Comparison of ENCODE assay signal across 9 cellular contexts in the genomic region with DNA sequence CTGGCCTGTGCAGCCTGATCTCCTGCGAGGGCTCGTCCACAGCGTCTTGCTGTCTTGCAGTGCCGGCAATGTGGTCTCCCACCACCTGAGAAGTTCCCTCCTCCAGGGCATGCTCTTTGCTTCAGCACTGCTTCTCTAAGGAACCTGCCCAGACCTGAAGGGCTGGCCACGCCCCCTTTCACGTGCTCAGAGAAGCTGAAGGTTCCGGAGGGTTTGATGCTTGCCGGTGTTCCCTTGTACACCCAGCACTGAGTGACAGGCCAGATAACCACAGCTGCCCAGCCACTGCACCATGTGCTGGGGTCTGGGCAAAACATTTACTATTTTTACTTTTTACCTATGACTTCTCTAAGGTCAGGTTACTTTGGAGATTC. TPM values are rescaled to one million over a fixed set of nuclear protein-coding genes. Genes with fewer than 3 reads are reported as not detected.
DNase-seq lines count a peak whose midpoint lies in the region; ATAC-seq and TF ChIP-seq lines count a peak whose summit lies in the region.
"Had no signal": no experiment of that assay in that cellular context is flagged by ENCODE, and none has a peak within 500 bp of the region (broad histone marks: within the 10 kb centered on the region; RNA-seq: fewer than 3 reads in every experiment).

No MANE protein-coding gene starts in this region.

- H4K20me1 ChIP-seq in HCT116 (ENCODE audit: insufficient read depth), result 0 out of 2 replicates have a peak, but pooled peaks cover 4% of the 10 kb centered on the region

- POLR2A ChIA-PET in HCT116 (lab: Charles Lee), result interaction anchor here (1.5 kb wide), 1 partner anchor 231 kb away, joined by 3 read pairs; the partner anchor contains the start of gene UGGT1

- H3K36me3 ChIP-seq in HCT116 (ENCODE audit: control insufficient read depth in 1 of 2, insufficient read depth in 2 of 2, low read length in 2 of 2) (peaks cover 8 to 9% of the 10 kb centered on the region in 2 experiments; a peak in 2 of 4 replicates), body of pancreas (replicated peaks in 1 of 2; ENCODE audit: insufficient read depth in 1 of 2, low read depth in 2 of 2) (peaks cover 0 to 9% of the 10 kb centered on the region in 2 donors)

- peak; percentile 37 for DNase-seq in HCT116 (ENCODE audit: low read depth, low spot score)
- peak; percentile 85 to 96 (median 92) for DNase-seq in body of pancreas
- peak; percentile 56 to 69 for DNase-seq in mesothelial cell of epicardium (ENCODE audit: low spot score in 2 of 2, unreplicated experiment in 2 of 2)
- peak; percentile 52 for DNase-seq in stimulated activated naive CD4-positive, alpha-beta T cell treated with Interleukin-2 at 50 U/mL for 16 hours (lab: John Stamatoyannopoulos, UW)
- DNase-seq in hippocampal formation (lab: John Stamatoyannopoulos, UW), result no peak

- peak overlapping the region; percentile 19 for H3K27ac Mint-ChIP-seq in T-helper 1 cell treated with Interleukin-12 subunit alpha and Interleukin-12 subunit beta and Interleukin-4 antibody, amounts not matched to agents 30 μg/mL and 1 μg/mL, for 36 hours
- H3K27ac Mint-ChIP-seq in mesothelial cell of epicardium, result peak overlapping the region; percentile 80

- H3K36me3 Mint-ChIP-seq in T-helper 1 cell treated with Interleukin-12 subunit alpha and Interleukin-12 subunit beta and Interleukin-4 antibody, amounts not matched to agents 30 μg/mL and 1 μg/mL, for 36 hours (ENCODE audit: low read depth), result peaks cover 16% of the 10 kb centered on the region
- peaks cover 18% of the 10 kb centered on the region for H3K36me3 Mint-ChIP-seq in mesothelial cell of epicardium

- peak; percentile 59 for ATAC-seq in HCT116
- ATAC-seq in body of pancreas, result peak; percentile 68
- no peak for ATAC-seq in GM19328 (IDR thresholded peaks at IDR 0.05; ENCODE audit: unreplicated experiment)
- no peak for ATAC-seq in GM19463 (IDR thresholded peaks at IDR 0.05; ENCODE audit: unreplicated experiment)

- H3K27me3 Mint-ChIP-seq in T-helper 1 cell treated with Interleukin-12 subunit alpha and Interleukin-12 subunit beta and Interleukin-4 antibody, amounts not matched to agents 30 μg/mL and 1 μg/mL, for 36 hours (ENCODE audit: low read depth), result no peaks in the 10 kb centered on the region
- no peaks in the 10 kb centered on the region for H3K27me3 Mint-ChIP-seq in mesothelial cell of epicardium (ENCODE audit: low read depth)

- no peaks in the 10 kb centered on the region for H3K9me2 ChIP-seq in HCT116 (ENCODE audit: insufficient read depth)

- intact Hi-C loops in HCT116 (cut with micrococcal nuclease) (no loop called here), body of pancreas (cut with DNase I) (no loop called here)

- H3K4me3 ChIP-seq in HCT116 (replicated peaks in 1 of 2; ENCODE audit: low read depth in 1 of 2, low read length in 2 of 2), result no peak overlapping the region
- no peak overlapping the region for H3K4me3 ChIP-seq in body of pancreas

- no TSS peak for BruUV-seq in HCT116 (replicated peaks; lab: Mats Ljungman, UMichigan)

- no peaks in the 10 kb centered on the region for H3K27me3 ChIP-seq in HCT116 (ENCODE audit: insufficient read depth, low read length)
- H3K27me3 ChIP-seq in body of pancreas, result no peaks in the 10 kb centered on the region

- H3K4me1 Mint-ChIP-seq in T-helper 1 cell treated with Interleukin-12 subunit alpha and Interleukin-12 subunit beta and Interleukin-4 antibody, amounts not matched to agents 30 μg/mL and 1 μg/mL, for 36 hours (ENCODE audit: low read depth), result peaks cover 14% of the 10 kb centered on the region
- H3K4me1 Mint-ChIP-seq in mesothelial cell of epicardium, result peaks cover 31% of the 10 kb centered on the region

- H3K4me2 ChIP-seq in HCT116 (ENCODE audit: low read length), result peak overlapping the region; percentile 50

- RAD21 ChIA-PET in HCT116 (lab: Charles Lee; ENCODE audit: low non-redundant PET in 1 of 2, low total read pairs in 2 of 2, uncharacterized antibody in 2 of 2, unreplicated experiment in 2 of 2), result no interaction called here

- H3K4me3 Mint-ChIP-seq in T-helper 1 cell treated with Interleukin-12 subunit alpha and Interleukin-12 subunit beta and Interleukin-4 antibody, amounts not matched to agents 30 μg/mL and 1 μg/mL, for 36 hours, result peak overlapping the region; percentile 72
- H3K4me3 Mint-ChIP-seq in mesothelial cell of epicardium, result peak overlapping the region; percentile 65

- no peaks in the 10 kb centered on the region for H3K9me3 Mint-ChIP-seq in T-helper 1 cell treated with Interleukin-12 subunit alpha and Interleukin-12 subunit beta and Interleukin-4 antibody, amounts not matched to agents 30 μg/mL and 1 μg/mL, for 36 hours
- H3K9me3 Mint-ChIP-seq in mesothelial cell of epicardium, result no peaks in the 10 kb centered on the region

- 1 to 8% methylated on average over 8 of the region's 8 CpGs for WGBS in body of pancreas, 2 donors

- peaks cover 32% of the 10 kb centered on the region for H3K79me2 ChIP-seq in HCT116 (ENCODE audit: insufficient read depth, low read length)

- no peak for TF ChIP-seq RAD21 in HCT116 (IDR thresholded peaks at IDR 0.05; ENCODE audit: low read depth)

- TF ChIP-seq CTCF in HCT116 (IDR thresholded peaks at IDR 0.05 in 2 of 3, conservative IDR thresholded peaks at IDR 0.05 in 1 of 3; ENCODE audit: borderline replicate concordance in 1 of 3, insufficient read depth in 1 of 3, low read depth in 2 of 3, low read length in 2 of 3), result no peak
- TF ChIP-seq CTCF in body of pancreas (IDR thresholded peaks at IDR 0.05), result peak in 1 of 7 experiments; percentile 10
- TF ChIP-seq CTCF in mesothelial cell of epicardium (IDR thresholded peaks at IDR 0.05; ENCODE audit: unreplicated experiment), result no peak

- H3K4me1 ChIP-seq in HCT116 (ENCODE audit: control insufficient read depth in 1 of 2, insufficient read depth in 2 of 2, low read length in 2 of 2), result peaks cover 8 to 29% of the 10 kb centered on the region in 2 experiments; a peak in 3 of 4 replicates
- H3K4me1 ChIP-seq in body of pancreas, result peaks cover 45% of the 10 kb centered on the region

- no peaks in the 10 kb centered on the region for H3K9me3 ChIP-seq in HCT116 (ENCODE audit: control insufficient read depth in 1 of 2, insufficient read depth in 1 of 2, low read depth in 1 of 2, low read length in 2 of 2)
- H3K9me3 ChIP-seq in body of pancreas, result no peaks in the 10 kb centered on the region

- TF ChIP-seq POLR2A in HCT116 (IDR thresholded peaks at IDR 0.05; ENCODE audit: borderline replicate concordance, extremely low read depth, insufficient read depth, insufficient read length), result no peak
- no peak for TF ChIP-seq POLR2A in body of pancreas (IDR thresholded peaks at IDR 0.05)

- no peak overlapping the region for H2AFZ ChIP-seq in HCT116 (ENCODE audit: low read depth, low read length, poor library complexity, severe bottlenecking)

- CTCF ChIA-PET in HCT116 (lab: Charles Lee), result interaction anchor here (2.4 kb wide), 1 partner anchor 268 kb away, joined by 7 read pairs; no protein-coding TSS in a partner anchor

- H3K27ac ChIP-seq in HCT116 (ENCODE audit: low read depth, low read length), result 0 out of 2 replicates have a peak overlapping the region, but pooled peaks have one; percentile 20
- peak overlapping the region; percentile 30 to 57 (median 39) for H3K27ac ChIP-seq in body of pancreas
- H3K27ac ChIP-seq: HL-60 had no signal

- no peak overlapping the region for H3K9ac ChIP-seq in HCT116 (ENCODE audit: low read length)

TF ChIP-seq in HCT116, 20 proteins besides CTCF, POLR2A, EP300 and RAD21:
- TF ChIP-seq EZH2phosphoT487 (IDR thresholded peaks at IDR 0.05; ENCODE audit: borderline replicate concordance), result no peak
- TF ChIP-seq MAX (IDR thresholded peaks at IDR 0.05), result peak; percentile 58
- TF ChIP-seq TCF7L2 (IDR thresholded peaks at IDR 0.05; ENCODE audit: borderline replicate concordance, extremely low read depth, insufficient read depth, insufficient read length), result peak; percentile 80

RNA-seq across cellular contexts. Expression of gene POLR2D, which starts 1.7 kb away (rescaled TPM):
- total RNA-seq in HCT116 (2021; ENCODE audit: unreplicated experiment) (61.4 TPM), body of pancreas (1 to 10 TPM; 4.6 to 7.5 TPM), mesothelial cell of epicardium (32.9 to 34.7 TPM (median 34.1 TPM) in 3 replicates)
- polyA plus RNA-seq in HCT116 (2012), result 30.0 and 35.8 TPM in 2 replicates

RNA-seq across cellular contexts. Expression of gene AMMECR1L, which starts 26.1 kb away (rescaled TPM):
- 19.1 TPM for total RNA-seq in HCT116 (2021; ENCODE audit: unreplicated experiment)
- polyA plus RNA-seq in HCT116 (2012), result 14.8 and 15.2 TPM in 2 replicates
- 1 to 10 TPM; 6.2 to 9.2 TPM for total RNA-seq in body of pancreas
- total RNA-seq in mesothelial cell of epicardium, result 23.1 to 24.6 TPM (median 24.1 TPM) in 3 replicates

RNA-seq across cellular contexts. Expression of gene WDR33, which starts 48.7 kb away (rescaled TPM):
- 52.5 TPM for total RNA-seq in HCT116 (2021; ENCODE audit: unreplicated experiment)
- 20.9 and 24.7 TPM in 2 replicates for polyA plus RNA-seq in HCT116 (2012)
- total RNA-seq in body of pancreas, result 10 to 100 TPM; 31.6 to 37.1 TPM
- 59.9 to 61.4 TPM (median 60.2 TPM) in 3 replicates for total RNA-seq in mesothelial cell of epicardium

Comparison
In these comparisons a context has a peak if more than half of its experiments do, and no peak if none do; other contexts are left out.
1. ATAC-seq: peak in HCT116 (single experiment) and body of pancreas (single experiment); none in GM19328 (single experiment) and GM19463 (single experiment).
2. DNase-seq: peak in HCT116 (single experiment), body of pancreas (4 of 4), mesothelial cell of epicardium (2 of 2) and stimulated activated naive CD4-positive, alpha-beta T cell treated with Interleukin-2 at 50 U/mL for 16 hours (single experiment); none in hippocampal formation (0 of 2).